ENCODE assay signal across 23 cellular contexts in genomic region chr4:168677063-168677462, GRCh38.
DNase-seq lines count a peak whose midpoint lies in the region; ATAC-seq, FAIRE-seq and TF ChIP-seq lines count a peak whose summit lies in the region.
"Had no signal": no experiment of that assay in that cellular context is flagged by ENCODE, and none has a peak within 500 bp of the region (broad histone marks: within the 10 kb centered on the region; RNA-seq: fewer than 3 reads in every experiment).

No MANE protein-coding gene starts in this region.

- ATAC-seq in gastrocnemius medialis: peak; percentile 87 to 98
- ATAC-seq in HG03095 (IDR thresholded peaks at IDR 0.05; ENCODE audit: unreplicated experiment): no peak
- ATAC-seq in pancreas: no peak
- ATAC-seq: activated T-cell treated with anti-CD3 and anti-CD28 coated beads, Interleukin-2, amount 50 U/mL, for 4 hours; Right ventricle myocardium inferior had no signal

- H3K27me3 ChIP-seq in gastrocnemius medialis (no peaks in the 10 kb centered on the region), pancreas (no peaks in the 10 kb centered on the region)
- H3K27me3 ChIP-seq: BLaER1 treated with 17β-estradiol and CSF1 and Interleukin-3, amounts not matched to agents 10 nM and 100 nM; upper lobe of left lung had no signal

- no peak for TF ChIP-seq POLR2A in gastrocnemius medialis (IDR thresholded peaks at IDR 0.05)

- H3K27ac ChIP-seq in gastrocnemius medialis (peak overlapping the region; percentile 74 to 84 (median 80)), pancreas (no peak overlapping the region)
- H3K27ac ChIP-seq: BLaER1 treated with 17β-estradiol and CSF1 and Interleukin-3, amounts not matched to agents 10 nM and 100 nM; GM23248; HL-60; upper lobe of left lung had no signal

- WGBS in pancreas, 2 donors: 69 to 81% methylated on average over 6 of the region's 6 CpGs

- FAIRE-seq in pancreas (lab: Jason Lieb, UNC): no peak
- FAIRE-seq: A204.1, D721Med had no signal

- H3K9me3 ChIP-seq in gastrocnemius medialis: no peaks in the 10 kb centered on the region
- H3K9me3 ChIP-seq in pancreas: no peaks in the 10 kb centered on the region
- H3K9me3 ChIP-seq: BLaER1 treated with 17β-estradiol and CSF1 and Interleukin-3, amounts not matched to agents 10 nM and 100 nM; upper lobe of left lung had no signal

- in situ Hi-C loops in gastrocnemius medialis (cut with MboI; ENCODE audit: low sequenced_read_pairs in 4 of 4): loop anchor here in 3 of 4 donors (25.0 kb wide), 2 partner anchors 490 to 810 kb away; no protein-coding TSS in a partner anchor

- intact Hi-C loops in gastrocnemius medialis (cut with DNase I; ENCODE audit: low total_unique reads) (no loop called here), pancreas (cut with DNase I) (no loop called here)

- H3K36me3 ChIP-seq in gastrocnemius medialis (no peaks in the 10 kb centered on the region), pancreas (no peaks in the 10 kb centered on the region)
- H3K36me3 ChIP-seq: BLaER1 treated with 17β-estradiol and CSF1 and Interleukin-3, amounts not matched to agents 10 nM and 100 nM; upper lobe of left lung had no signal

- TF ChIP-seq CTCF in gastrocnemius medialis (IDR thresholded peaks at IDR 0.05 in 4 of 5, conservative IDR thresholded peaks at IDR 0.05 in 1 of 5) (no peak), pancreas (IDR thresholded peaks at IDR 0.05) (no peak)

- DNase-seq in NCI-H1417 (lab: John Stamatoyannopoulos, UW): peak; percentile 58 to 83 (median 69)
- no peak for DNase-seq in NCI-H1417 treated with DMSO at 0.1 percent for 48 hours (lab: John Stamatoyannopoulos, UW)
- DNase-seq in NCI-H2029 treated with DMSO at 0.1 percent for 48 hours (lab: John Stamatoyannopoulos, UW): peak; percentile 85
- DNase-seq in NCI-H526 treated with DMSO at 0.1 percent for 48 hours (lab: John Stamatoyannopoulos, UW): peak; percentile 49
- peak; percentile 63 to 91 for DNase-seq in gastrocnemius medialis
- DNase-seq in pancreas: no peak
- DNase-seq in DMS 273 (lab: John Stamatoyannopoulos, UW; ENCODE audit: unreplicated experiment): no peak
- DNase-seq: activated CD4-positive, alpha-beta T cell treated with anti-CD3 and anti-CD28 coated beads for 1 hour; activated naive CD4-positive, alpha-beta T cell treated with anti-CD3 and anti-CD28 coated beads for 36 hours; activated T-cell treated with anti-CD3 and anti-CD28 coated beads, Interleukin-2, amount 50 U/mL, for 4 hours; anterior cingulate cortex; caudate nucleus; GM23248; hippocampal formation; NCI-H446; OCI-M1; upper lobe of left lung had no signal

- H3K4me1 ChIP-seq in gastrocnemius medialis (no peaks in the 10 kb centered on the region), pancreas (no peaks in the 10 kb centered on the region)
- H3K4me1 ChIP-seq: BLaER1 treated with 17β-estradiol and CSF1 and Interleukin-3, amounts not matched to agents 10 nM and 100 nM had no signal

- H3K4me3 ChIP-seq in gastrocnemius medialis (peak overlapping the region; percentile 36 to 47 (median 42)), pancreas (no peak overlapping the region)
- H3K4me3 ChIP-seq: BLaER1 treated with 17β-estradiol and CSF1 and Interleukin-3, amounts not matched to agents 10 nM and 100 nM; GM23248; upper lobe of left lung had no signal

Comparison
In these comparisons a context has a peak if more than half of its experiments do, and no peak if none do; other contexts are left out.
1. DNase-seq: peak in NCI-H1417 (3 of 3), NCI-H2029 treated with DMSO at 0.1 percent for 48 hours (single experiment), NCI-H526 treated with DMSO at 0.1 percent for 48 hours (single experiment) and gastrocnemius medialis (2 of 2); none in NCI-H1417 treated with DMSO at 0.1 percent for 48 hours (single experiment), pancreas (0 of 6) and DMS 273 (single experiment).
2. ATAC-seq: peak in gastrocnemius medialis (2 of 2); none in HG03095 (single experiment) and pancreas (0 of 4).
3. H3K27ac ChIP-seq: peak in gastrocnemius medialis (4 of 4); none in pancreas (0 of 4).
4. H3K4me3 ChIP-seq: peak in gastrocnemius medialis (4 of 4); none in pancreas (0 of 4).